Comparison of ENCODE assay signal across 8 cellular contexts in genomic region chr2:29309090-29310054, GRCh38.
DNase-seq lines count a peak whose midpoint lies in the region; ATAC-seq, FAIRE-seq and TF ChIP-seq lines count a peak whose summit lies in the region.

No MANE protein-coding gene starts in this region.

- TF ChIP-seq POLR2A in NB4 (IDR thresholded peaks at IDR 0.05; ENCODE audit: extremely low read depth, insufficient read length) = no peak

- no peaks in the 10 kb centered on the region for H3K79me2 ChIP-seq in DOHH2 (ENCODE audit: control insufficient read depth, low read length)

- no peaks in the 10 kb centered on the region for H3K36me3 Mint-ChIP-seq in T-helper 2 cell treated with Interferon-gamma antibody and Interleukin-4, amounts not matched to agents 5 μg/mL and 100 μg/mL, for 36 hours (ENCODE audit: low read depth)

- no peak overlapping the region for H3K27ac ChIP-seq in DOHH2 (ENCODE audit: low read depth, low read length)

- DNase-seq in NB4 (ENCODE audit: low read depth) (peak; percentile 73), dermis microvascular lymphatic vessel endothelial cell (ENCODE audit: low read depth in 2 of 2) (peak; percentile 33 to 59), lung microvascular endothelial cell (ENCODE audit: low read depth in 2 of 2) (peak; percentile 68 to 74), RCC 7860 (ENCODE audit: low spot score) (no peak)
- DNase-seq in T-helper 2 cell treated with Interferon-gamma antibody and Interleukin-4, amounts not matched to agents 5 μg/mL and 100 μg/mL, for 36 hours (ENCODE audit: low spot score) = peak; percentile 37
- DNase-seq in stimulated activated naive CD8-positive, alpha-beta T cell treated with anti-CD3 and anti-CD28 coated beads, Interleukin-15, amount 100 ng/mL, for 72 hours = peak; percentile 46 to 49

- H3K4me1 Mint-ChIP-seq in T-helper 2 cell treated with Interferon-gamma antibody and Interleukin-4, amounts not matched to agents 5 μg/mL and 100 μg/mL, for 36 hours (ENCODE audit: low read depth) = peaks cover 25% of the 10 kb centered on the region
- H3K4me1 Mint-ChIP-seq in stimulated activated naive CD8-positive, alpha-beta T cell treated with anti-CD3 and anti-CD28 coated beads, Interleukin-15, amount 100 ng/mL, for 72 hours = peaks cover 20% of the 10 kb centered on the region

- no peak overlapping the region for H3K4me2 ChIP-seq in DOHH2 (ENCODE audit: low read length)

- ATAC-seq in GM21723 (IDR thresholded peaks at IDR 0.05; ENCODE audit: unreplicated experiment) = peak; percentile 78
- ATAC-seq in stimulated activated naive CD8-positive, alpha-beta T cell treated with anti-CD3 and anti-CD28 coated beads, Interleukin-15, amount 100 ng/mL, for 72 hours = peak; percentile 82

- H3K36me3 ChIP-seq in DOHH2 (ENCODE audit: control insufficient read depth, low read length) = no peaks in the 10 kb centered on the region

- FAIRE-seq in RCC 7860 (lab: Jason Lieb, UNC) = no peak

- H3K4me1 ChIP-seq in DOHH2 (ENCODE audit: control insufficient read depth, low read length) = no peaks in the 10 kb centered on the region

- no peaks in the 10 kb centered on the region for H3K9me2 ChIP-seq in DOHH2 (replicated peaks; ENCODE audit: control insufficient read depth, low read length)

- no peak overlapping the region for H3K4me3 Mint-ChIP-seq in T-helper 2 cell treated with Interferon-gamma antibody and Interleukin-4, amounts not matched to agents 5 μg/mL and 100 μg/mL, for 36 hours
- H3K4me3 Mint-ChIP-seq in stimulated activated naive CD8-positive, alpha-beta T cell treated with anti-CD3 and anti-CD28 coated beads, Interleukin-15, amount 100 ng/mL, for 72 hours = no peak overlapping the region

- peaks cover 27% of the 10 kb centered on the region for H3K27me3 Mint-ChIP-seq in T-helper 2 cell treated with Interferon-gamma antibody and Interleukin-4, amounts not matched to agents 5 μg/mL and 100 μg/mL, for 36 hours (ENCODE audit: low read depth)
- H3K27me3 Mint-ChIP-seq in stimulated activated naive CD8-positive, alpha-beta T cell treated with anti-CD3 and anti-CD28 coated beads, Interleukin-15, amount 100 ng/mL, for 72 hours = peaks cover 77% of the 10 kb centered on the region

- H3K9me3 ChIP-seq in DOHH2 (ENCODE audit: control insufficient read depth, insufficient read depth, low read length) = no peaks in the 10 kb centered on the region

- H3K9me3 Mint-ChIP-seq in T-helper 2 cell treated with Interferon-gamma antibody and Interleukin-4, amounts not matched to agents 5 μg/mL and 100 μg/mL, for 36 hours = no peaks in the 10 kb centered on the region
- no peaks in the 10 kb centered on the region for H3K9me3 Mint-ChIP-seq in stimulated activated naive CD8-positive, alpha-beta T cell treated with anti-CD3 and anti-CD28 coated beads, Interleukin-15, amount 100 ng/mL, for 72 hours

- peak; percentile 79 for TF ChIP-seq CTCF in DOHH2 (IDR thresholded peaks at IDR 0.05; ENCODE audit: low read depth, low read length, poor library complexity, severe bottlenecking)
- TF ChIP-seq CTCF in NB4 (IDR thresholded peaks at IDR 0.05; ENCODE audit: low read depth, low read length) = peak; percentile 94

- H3K27me3 ChIP-seq in DOHH2 (ENCODE audit: control insufficient read depth, low read length) = peaks cover under 1% of the 10 kb centered on the region; the same call in 1 of the 2 replicates

- no peaks in the 10 kb centered on the region for H3F3A ChIP-seq in DOHH2 (ENCODE audit: control insufficient read depth, insufficient read depth)

- H4K20me1 ChIP-seq in DOHH2 (ENCODE audit: control insufficient read depth, insufficient read depth, low read depth, low read length) = no peaks in the 10 kb centered on the region

- H3K4me3 ChIP-seq in DOHH2 (ENCODE audit: low read length) (no peak overlapping the region), NB4 (ENCODE audit: low read depth, low read length) (no peak overlapping the region)

- H3K27ac Mint-ChIP-seq in T-helper 2 cell treated with Interferon-gamma antibody and Interleukin-4, amounts not matched to agents 5 μg/mL and 100 μg/mL, for 36 hours = no peak overlapping the region
- no peak overlapping the region for H3K27ac Mint-ChIP-seq in stimulated activated naive CD8-positive, alpha-beta T cell treated with anti-CD3 and anti-CD28 coated beads, Interleukin-15, amount 100 ng/mL, for 72 hours
